Comparison of ENCODE assay signal across 11 cellular contexts in genomic region chr17:43707184-43707583, GRCh38. TPM values are rescaled to one million over a fixed set of nuclear protein-coding genes. Genes with fewer than 3 reads are reported as not detected.
"Had no signal": no experiment of that assay in that cellular context is flagged by ENCODE, and none has a peak within 500 bp of the region (broad histone marks: within the 10 kb centered on the region; RNA-seq: fewer than 3 reads in every experiment).

No MANE protein-coding gene starts in this region.

- H2AFZ ChIP-seq: GM23248, GM23338 had no signal

- ATAC-seq: GM23338, HCT116 had no signal

- DNase-seq: GM23248, GOT3, H7, H9, HCEC 1CT, HFFc6 had no signal

- H3K9ac ChIP-seq: GM23248 had no signal

- FAIRE-seq: H1, H54 had no signal

- H3K27ac ChIP-seq: GM23248 had no signal

- H3K4me2 ChIP-seq: GM23338 had no signal

- H3K4me3 ChIP-seq: GM23248, GM23338 had no signal

RNA-seq across cellular contexts. Expression of gene MEOX1, which starts 45.5 kb away (rescaled TPM):
- total RNA-seq: GM23248, GM23338, H1, H4, H7, H9, HFFc6 had no signal
- polyA plus RNA-seq: GM23248, GM23338, H1 had no signal

RNA-seq across cellular contexts. Expression of gene SOST, which starts 51.4 kb away (rescaled TPM):
- total RNA-seq: GM23248, GM23338, H1, H7, H9, HFFc6 had no signal
- polyA plus RNA-seq: GM23248, GM23338 had no signal
